15 cellular contexts compared by ENCODE assay signal in the genomic region with DNA sequence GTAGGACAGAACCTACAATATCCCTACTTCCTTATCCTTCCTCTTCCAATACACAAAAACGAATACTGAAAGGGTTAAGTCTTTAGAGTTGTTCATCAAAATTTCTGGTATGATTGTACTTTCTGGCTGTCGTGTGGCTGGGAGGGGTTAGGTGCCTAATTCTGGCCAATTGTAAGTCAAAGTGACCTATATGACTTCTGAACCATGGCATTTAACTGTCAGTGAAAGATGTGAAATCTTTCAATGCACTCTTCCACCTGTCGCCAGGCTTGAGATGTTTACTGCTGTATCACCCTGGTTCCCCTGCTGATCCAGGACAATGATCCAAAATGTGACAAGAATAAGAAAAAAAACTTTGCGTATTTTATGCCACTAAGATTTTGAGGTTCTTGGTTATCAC. TPM values are rescaled to one million over a fixed set of nuclear protein-coding genes. Genes with fewer than 3 reads are reported as not detected.
DNase-seq lines count a peak whose midpoint lies in the region; ATAC-seq and TF ChIP-seq lines count a peak whose summit lies in the region.
"Had no signal": no experiment of that assay in that cellular context is flagged by ENCODE, and none has a peak within 500 bp of the region (broad histone marks: within the 10 kb centered on the region; RNA-seq: fewer than 3 reads in every experiment).

No MANE protein-coding gene starts in this region.

- no peaks in the 10 kb centered on the region for H3K27me3 Mint-ChIP-seq in progenitor cell of endocrine pancreas

- H3K9me3 Mint-ChIP-seq in progenitor cell of endocrine pancreas (ENCODE audit: low read depth), result no peaks in the 10 kb centered on the region
- H3K9me3 Mint-ChIP-seq: activated T-helper 1 cell treated with anti-CD3 and anti-CD28 coated beads, Interleukin-12 subunit alpha, Interleukin-12 subunit beta, Interleukin-2, Interleukin-4 antibody, amounts not matched to agents 30 ng/mL and 10 ng/mL and 1 ng/mL, durations not matched to agents 14 hours and 24 hours and 36 hours had no signal

- peak overlapping the region; percentile 18 for H3K27ac Mint-ChIP-seq in progenitor cell of endocrine pancreas

- ATAC-seq in activated CD4-positive, CD25-positive, alpha-beta regulatory T cell treated with anti-CD3 and anti-CD28 coated beads, Interleukin-2, amount 50 U/mL, for 24 hours, result peak; percentile 34 to 49
- ATAC-seq in GM21723 (IDR thresholded peaks at IDR 0.05; ENCODE audit: unreplicated experiment), result peak; percentile 56
- peak; percentile 43 for ATAC-seq in HG03469 (IDR thresholded peaks at IDR 0.05; ENCODE audit: unreplicated experiment)
- ATAC-seq: SK-N-SH treated with all-trans-retinoic acid at 6 μM for 48 hours had no signal

- peaks cover 27% of the 10 kb centered on the region for H3K4me1 Mint-ChIP-seq in progenitor cell of endocrine pancreas (ENCODE audit: low read depth)

- peaks cover 4% of the 10 kb centered on the region for H3K36me3 Mint-ChIP-seq in progenitor cell of endocrine pancreas (ENCODE audit: insufficient read depth)

- TF ChIP-seq CTCF in progenitor cell of endocrine pancreas (IDR thresholded peaks at IDR 0.05; ENCODE audit: unreplicated experiment), result no peak

- DNase-seq in activated CD4-positive, CD25-positive, alpha-beta regulatory T cell treated with anti-CD3 and anti-CD28 coated beads, Interleukin-2, amount 50 U/mL, for 72 hours, result no peak
- DNase-seq in progenitor cell of endocrine pancreas (ENCODE audit: low spot score, unreplicated experiment) (no peak), GOT3 (lab: John Stamatoyannopoulos, UW) (no peak), dedifferentiated amniotic fluid mesenchymal stem cell (ENCODE audit: extremely low spot score) (no peak), NCI-H774 (lab: John Stamatoyannopoulos, UW) (no peak)
- DNase-seq: dorsolateral prefrontal cortex; KBM-7; NCI-H446 treated with DMSO at 0.1 percent for 48 hours; stimulated activated CD4-positive, alpha-beta T cell treated with anti-CD3 and anti-CD28 coated beads, Interleukin-2, amount 100 ng/mL, for 24 hours; transverse colon had no signal

- no peak overlapping the region for H3K4me3 Mint-ChIP-seq in progenitor cell of endocrine pancreas (ENCODE audit: low read depth)
- H3K4me3 Mint-ChIP-seq: activated T-helper 1 cell treated with anti-CD3 and anti-CD28 coated beads, Interleukin-12 subunit alpha, Interleukin-12 subunit beta, Interleukin-2, Interleukin-4 antibody, amounts not matched to agents 30 ng/mL and 10 ng/mL and 1 ng/mL, durations not matched to agents 14 hours and 24 hours and 36 hours had no signal

RNA-seq across cellular contexts. Expression of gene EPC1, which starts 20.8 kb away (rescaled TPM):
- 59.5 and 61.6 TPM in 2 replicates for total RNA-seq in progenitor cell of endocrine pancreas
